11 cellular contexts compared by ENCODE assay signal in genomic region chr17:40779181-40779909, GRCh38. TPM values are rescaled to one million over a fixed set of nuclear protein-coding genes. Genes with fewer than 3 reads are reported as not detected.
DNase-seq lines count a peak whose midpoint lies in the region; TF ChIP-seq lines count a peak whose summit lies in the region.
"Had no signal": no experiment of that assay in that cellular context is flagged by ENCODE, and none has a peak within 500 bp of the region (broad histone marks: within the 10 kb centered on the region; RNA-seq: fewer than 3 reads in every experiment).

No MANE protein-coding gene starts in this region.

- H3K27ac ChIP-seq in SK-N-MC, result 0 out of 2 replicates have a peak overlapping the region, but pooled peaks have one; percentile 7
- no peak overlapping the region for H3K27ac ChIP-seq in vagina

- no peak overlapping the region for H3K27ac Mint-ChIP-seq in osteocyte (ENCODE audit: unreplicated experiment)

- TF ChIP-seq CTCF in vagina (IDR thresholded peaks at IDR 0.05) (no peak), osteocyte (IDR thresholded peaks at IDR 0.05) (no peak)

- H3K36me3 ChIP-seq in SK-N-MC (ENCODE audit: insufficient read depth, low read length) (no peaks in the 10 kb centered on the region), vagina (no peaks in the 10 kb centered on the region)

- no peaks in the 10 kb centered on the region for H3K36me3 Mint-ChIP-seq in osteocyte (ENCODE audit: unreplicated experiment)

- H3K4me1 ChIP-seq in vagina, result no peaks in the 10 kb centered on the region

- H3K9me3 ChIP-seq in SK-N-MC (ENCODE audit: low read depth, low read length), result no peaks in the 10 kb centered on the region
- H3K9me3 ChIP-seq in vagina, result no peaks in the 10 kb centered on the region

- no peak overlapping the region for H3K4me3 Mint-ChIP-seq in osteocyte (ENCODE audit: unreplicated experiment)

- H3K9me3 Mint-ChIP-seq in osteocyte (ENCODE audit: unreplicated experiment), result no peaks in the 10 kb centered on the region

- intact Hi-C loops in vagina (cut with DNase I), result no loop called here

- H3K4me1 Mint-ChIP-seq in osteocyte (ENCODE audit: unreplicated experiment), result no peaks in the 10 kb centered on the region

- H3K27me3 ChIP-seq in vagina, result no peaks in the 10 kb centered on the region

- peaks cover 71% of the 10 kb centered on the region for H3K27me3 Mint-ChIP-seq in osteocyte (ENCODE audit: unreplicated experiment)

- TF ChIP-seq POLR2A in vagina (IDR thresholded peaks at IDR 0.05), result no peak

- DNase-seq in DMS79 treated with DMSO at 0.1 percent for 48 hours (lab: John Stamatoyannopoulos, UW) (peak; percentile 63), SK-N-MC (ENCODE audit: low read depth, low spot score) (no peak), vagina (ENCODE audit: extremely low spot score in 2 of 2) (no peak), globus pallidus (ENCODE audit: low spot score) (no peak), activated gamma-delta T cell treated with Interleukin-2 at 50 U/mL for 16 hours (no peak), osteocyte (ENCODE audit: extremely low spot score, unreplicated experiment) (no peak)
- DNase-seq in effector CD4-positive, alpha-beta T cell, result peak; percentile 3
- DNase-seq in stimulated activated CD4-positive, alpha-beta T cell treated with anti-CD3 and anti-CD28 coated beads, Interleukin-2, amount 100 ng/mL, for 4 hours (ENCODE audit: low read depth), result peak; percentile 5
- DNase-seq: KG1, SIG-M5 had no signal

- peak overlapping the region; percentile 42 for H3K9ac ChIP-seq in SK-N-MC (ENCODE audit: insufficient read length)

- H3K4me3 ChIP-seq in SK-N-MC (peak overlapping the region; percentile 68), vagina (peak overlapping the region in 1 of 2 donors; percentile 20)

RNA-seq across cellular contexts. Expression of gene KRT27, which starts 3.0 kb away (rescaled TPM):
- total RNA-seq in vagina (not detected), osteocyte (not detected in 2 replicates)
- total RNA-seq: omental fat pad had no signal

RNA-seq across cellular contexts. Expression of gene KRT26, which starts 7.3 kb away (rescaled TPM):
- not detected for total RNA-seq in vagina
- total RNA-seq in osteocyte, result not detected in 2 replicates
- total RNA-seq: omental fat pad had no signal

RNA-seq across cellular contexts. Expression of gene KRT28, which starts 20.4 kb away (rescaled TPM):
- total RNA-seq in vagina (not detected), osteocyte (not detected in 2 replicates)
- total RNA-seq: omental fat pad had no signal

RNA-seq across cellular contexts. Expression of gene KRT25, which starts 24.2 kb away (rescaled TPM):
- not detected for total RNA-seq in vagina
- total RNA-seq in osteocyte, result not detected in 2 replicates
- total RNA-seq: omental fat pad had no signal

RNA-seq across cellular contexts. Expression of gene KRT10, which starts 43.1 kb away (rescaled TPM):
- total RNA-seq in vagina (919 TPM), osteocyte (46.5 and 49.0 TPM in 2 replicates)

Comparison
In these comparisons a context has a peak if more than half of its experiments do, and no peak if none do; other contexts are left out.
1. DNase-seq: peak in DMS79 treated with DMSO at 0.1 percent for 48 hours (single experiment), effector CD4-positive, alpha-beta T cell (single experiment) and stimulated activated CD4-positive, alpha-beta T cell treated with anti-CD3 and anti-CD28 coated beads, Interleukin-2, amount 100 ng/mL, for 4 hours (single experiment); none in SK-N-MC (single experiment), vagina (0 of 2), globus pallidus (single experiment), activated gamma-delta T cell treated with Interleukin-2 at 50 U/mL for 16 hours (single experiment) and osteocyte (single experiment).